Comparison of ENCODE assay signal across 8 cellular contexts in genomic region chr2:230793573-230794359, GRCh38.
A peak's percentile ranks its signal among the peaks of the same experiment; 100 is the strongest.
DNase-seq lines count a peak whose midpoint lies in the region; ATAC-seq and TF ChIP-seq lines count a peak whose summit lies in the region.

No MANE protein-coding gene starts in this region.

- TF ChIP-seq CTCF in uterus (IDR thresholded peaks at IDR 0.05) = no peak

- H3K9me3 ChIP-seq in uterus (peaks cover 0 to 7% of the 10 kb centered on the region in 2 donors), SJCRH30 (replicated peaks) (peaks cover 6% of the 10 kb centered on the region; the same call in 1 of the 2 replicates)

- peak overlapping the region; percentile 73 to 83 for H3K27ac ChIP-seq in uterus
- no peak overlapping the region for H3K27ac ChIP-seq in SJCRH30

- intact Hi-C loops in head of caudate nucleus (cut with DNase I) = loop anchor here (10.0 kb wide), 1 partner anchor 79 kb away; the partner anchor contains the start of gene CAB39
- intact Hi-C loops in sciatic nerve (cut with DNase I) = no loop called here
- intact Hi-C loops in uterus (cut with DNase I; ENCODE audit: low total_unique reads) = loop anchor here (10.0 kb wide), 1 partner anchor 79 kb away; the partner anchor contains the start of gene CAB39

- H3K27me3 ChIP-seq in uterus = no peaks in the 10 kb centered on the region
- H3K27me3 ChIP-seq in SJCRH30 = no peaks in the 10 kb centered on the region

- DNase-seq in 8988T = peak; percentile 27
- DNase-seq in RPMI7951 (ENCODE audit: low read depth) = peak; percentile 99
- peak; percentile 76 for DNase-seq in activated naive CD4-positive, alpha-beta T cell treated with Interleukin-2 at 50 U/mL for 16 hours
- DNase-seq in head of caudate nucleus = peak in 35 of 42 donors; percentile 8 to 84 (median 47)
- DNase-seq in sciatic nerve (ENCODE audit: low spot score) = peak; percentile 65
- peak; percentile 69 to 77 for DNase-seq in uterus
- no peak for DNase-seq in SJCRH30

- H3K36me3 ChIP-seq in uterus (no peaks in the 10 kb centered on the region), SJCRH30 (peaks cover 60% of the 10 kb centered on the region)

- ATAC-seq in GM21786 (IDR thresholded peaks at IDR 0.05; ENCODE audit: unreplicated experiment) (peak; percentile 76), sciatic nerve (peak; percentile 95)

- TF ChIP-seq POLR2A in uterus (IDR thresholded peaks at IDR 0.05) = no peak

- H3K4me3 ChIP-seq in uterus (no peak overlapping the region), SJCRH30 (no peak overlapping the region)

- H3K4me1 ChIP-seq in uterus = no peaks in the 10 kb centered on the region
- H3K4me1 ChIP-seq in SJCRH30 = no peaks in the 10 kb centered on the region

Comparison
In these comparisons a context has a peak if more than half of its experiments do, and no peak if none do; other contexts are left out.
1. DNase-seq: peak in 8988T (single experiment), RPMI7951 (single experiment), activated naive CD4-positive, alpha-beta T cell treated with Interleukin-2 at 50 U/mL for 16 hours (single experiment), head of caudate nucleus (35 of 42), sciatic nerve (single experiment) and uterus (2 of 2); none in SJCRH30 (0 of 2).